24 cellular contexts compared by ENCODE assay signal in genomic region chr20:9161308-9161707, GRCh38.
DNase-seq lines count a peak whose midpoint lies in the region; ATAC-seq and TF ChIP-seq lines count a peak whose summit lies in the region.
"Had no signal": no experiment of that assay in that cellular context is flagged by ENCODE, and none has a peak within 500 bp of the region (broad histone marks: within the 10 kb centered on the region; RNA-seq: fewer than 3 reads in every experiment).

No MANE protein-coding gene starts in this region.

- no peak overlapping the region for H3K14ac ChIP-seq in mesenchymal stem cell (ENCODE audit: low read length in 2 of 2)

- TF ChIP-seq CTCF in SK-N-SH (IDR thresholded peaks at IDR 0.05) (no peak), brain (conservative IDR thresholded peaks at IDR 0.05) (no peak), stomach (IDR thresholded peaks at IDR 0.05) (no peak), A673 (conservative IDR thresholded peaks at IDR 0.05; ENCODE audit: low read depth, low read length) (no peak)

- peaks cover 12 to 21% of the 10 kb centered on the region in 2 experiments; a peak in 3 of 4 replicates for H3K4me1 ChIP-seq in SK-N-SH (ENCODE audit: control insufficient read depth in 1 of 2, insufficient read depth in 2 of 2, low read depth in 1 of 2, low read length in 1 of 2)
- H3K4me1 ChIP-seq in mesenchymal stem cell (ENCODE audit: control insufficient read depth, insufficient read depth, low read depth, low read length): peaks cover 5% of the 10 kb centered on the region
- peaks cover 6 to 35% (median 14%) of the 10 kb centered on the region in 4 donors for H3K4me1 ChIP-seq in stomach
- H3K4me1 ChIP-seq in A673 (ENCODE audit: insufficient read depth, low read length, poor library complexity, severe bottlenecking): peaks cover 18% of the 10 kb centered on the region

- no peaks in the 10 kb centered on the region for H3K27me3 Mint-ChIP-seq in brain
- H3K27me3 Mint-ChIP-seq: activated T-cell treated with anti-CD3 and anti-CD28 coated beads, Interleukin-2, amount 50 U/mL, for 24 hours; IgD-negative memory B cell had no signal

- H3K79me2 ChIP-seq in SK-N-SH (ENCODE audit: insufficient read depth): no peaks in the 10 kb centered on the region; the same call in 1 of the 2 replicates

- no peak overlapping the region for H3K23ac ChIP-seq in mesenchymal stem cell (ENCODE audit: low read length in 2 of 2)

- WGBS in SK-N-SH (ENCODE audit: low lambda C conversion rate): 93% methylated on average over 4 of the region's 4 CpGs
- 95% methylated on average over 4 of the region's 4 CpGs for WGBS in mesenchymal stem cell
- WGBS in stomach, 5 donors: 30 to 47% (median 35%) methylated on average over 4 of the region's 4 CpGs

- H3K9me2 ChIP-seq in SK-N-SH: no peaks in the 10 kb centered on the region

- intact Hi-C loops in stomach (cut with DNase I; ENCODE audit: low total_unique reads) (no loop called here), A673 (cut with micrococcal nuclease; ENCODE audit: unreplicated experiment) (no loop called here)

- H3F3A ChIP-seq in SK-N-SH (replicated peaks; ENCODE audit: insufficient read depth): no peaks in the 10 kb centered on the region

- no peak overlapping the region for H4K91ac ChIP-seq in mesenchymal stem cell (ENCODE audit: low read length)

- no peak overlapping the region; a peak in 1 of 4 replicates for H3K27ac ChIP-seq in SK-N-SH (ENCODE audit: low read depth in 2 of 2, low read length in 1 of 2)
- no peak overlapping the region for H3K27ac ChIP-seq in mesenchymal stem cell (ENCODE audit: low read length, poor library complexity, severe bottlenecking)
- H3K27ac ChIP-seq in stomach: no peak overlapping the region
- no peak overlapping the region for H3K27ac ChIP-seq in A673 (ENCODE audit: low read depth, low read length, poor library complexity, severe bottlenecking)
- H3K27ac ChIP-seq: C4-2B had no signal

- no peak for TF ChIP-seq POLR2A in stomach (IDR thresholded peaks at IDR 0.05)

- DNase-seq in SK-N-SH: no peak
- DNase-seq in mesenchymal stem cell: no peak
- DNase-seq in stomach: peak; percentile 30
- no peak for DNase-seq in A673 (ENCODE audit: low spot score)
- DNase-seq in cerebellar nuclear complex (lab: John Stamatoyannopoulos, UW): no peak
- no peak for DNase-seq in hepatic stellate cell (ENCODE audit: low spot score)
- DNase-seq: ACHN; activated CD4-positive, CD25-positive, alpha-beta regulatory T cell treated with anti-CD3 and anti-CD28 coated beads, Interleukin-2, amount 50 U/mL, for 72 hours; activated naive CD4-positive, alpha-beta T cell; activated T-cell treated with anti-CD3 and anti-CD28 coated beads, Interleukin-2, amount 50 U/mL, for 24 hours; amniotic stem cell; GOT3; MG63; NCI-H1417; NCI-H774; OCI-M1; stimulated activated CD4-positive, alpha-beta T cell treated with anti-CD3 and anti-CD28 coated beads, Interleukin-12 subunit alpha, Interleukin-12 subunit beta, amount 100 ng/mL, for 4 hours; stimulated activated naive CD8-positive, alpha-beta T cell treated with anti-CD3 and anti-CD28 coated beads, Interleukin-15, amount 100 ng/mL, for 72 hours; upper lobe of left lung had no signal

- no peak overlapping the region for H3K4me3 Mint-ChIP-seq in brain
- H3K4me3 Mint-ChIP-seq: activated T-cell treated with anti-CD3 and anti-CD28 coated beads, Interleukin-2, amount 50 U/mL, for 24 hours; dendritic cell treated with granulocyte-macrophage colony-stimulating factor and Interleukin-4, amounts not matched to agents 40 ng/mL and 50 ng/mL, for 4 days; IgD-negative memory B cell; stimulated activated naive CD8-positive, alpha-beta T cell treated with anti-CD3 and anti-CD28 coated beads, Interleukin-15, amount 100 ng/mL, for 72 hours had no signal

- CTCF ChIA-PET in SK-N-SH (lab: Yijun Ruan, JAX): interaction anchor here (0.9 to 1.5 kb wide), 3 partner anchors 19 to 402 kb away, joined by 3 read pairs; no protein-coding TSS in a partner anchor
- CTCF ChIA-PET in A673 (lab: Charles Lee): no interaction called here

- no peak overlapping the region for H2BK15ac ChIP-seq in mesenchymal stem cell (ENCODE audit: low read depth, poor library complexity, severe bottlenecking)

- H3K4ac ChIP-seq in mesenchymal stem cell (ENCODE audit: low read depth in 1 of 2, low read length in 2 of 2): no peak overlapping the region

- H3K36me3 Mint-ChIP-seq in brain: no peaks in the 10 kb centered on the region
- H3K36me3 Mint-ChIP-seq: IgD-negative memory B cell had no signal

- no peak overlapping the region for H2BK12ac ChIP-seq in mesenchymal stem cell (ENCODE audit: low read length in 2 of 2)

- no peak overlapping the region for H3K4me3 ChIP-seq in SK-N-SH (ENCODE audit: low read depth in 2 of 2, low read length in 1 of 2)
- H3K4me3 ChIP-seq in mesenchymal stem cell (ENCODE audit: insufficient read depth in 1 of 2, low read depth in 1 of 2, low read length in 2 of 2): no peak overlapping the region
- H3K4me3 ChIP-seq in stomach: no peak overlapping the region
- no peak overlapping the region for H3K4me3 ChIP-seq in A673 (ENCODE audit: low read depth, low read length, poor library complexity, severe bottlenecking)
- H3K4me3 ChIP-seq: MG63, upper lobe of left lung had no signal

- H3K4me1 Mint-ChIP-seq in brain: peaks cover 37% of the 10 kb centered on the region
- H3K4me1 Mint-ChIP-seq: IgD-negative memory B cell had no signal

- TF ChIP-seq RAD21 in SK-N-SH (IDR thresholded peaks at IDR 0.05; ENCODE audit: low read length): no peak

- no peaks in the 10 kb centered on the region for H3K9me3 ChIP-seq in SK-N-SH
- no peaks in the 10 kb centered on the region for H3K9me3 ChIP-seq in mesenchymal stem cell (ENCODE audit: control insufficient read depth, low read length)
- H3K9me3 ChIP-seq in stomach: no peaks in the 10 kb centered on the region
- H3K9me3 ChIP-seq in A673 (ENCODE audit: low read depth, low read length, poor library complexity, severe bottlenecking): no peaks in the 10 kb centered on the region
- H3K9me3 ChIP-seq: MG63, upper lobe of left lung had no signal

- H3K27me3 ChIP-seq in SK-N-SH (ENCODE audit: insufficient read depth): no peaks in the 10 kb centered on the region
- no peaks in the 10 kb centered on the region for H3K27me3 ChIP-seq in mesenchymal stem cell (ENCODE audit: control insufficient read depth in 1 of 2, insufficient read depth in 1 of 2, low read length in 2 of 2)
- H3K27me3 ChIP-seq in stomach: no peaks in the 10 kb centered on the region
- H3K27me3 ChIP-seq in A673 (replicated peaks; ENCODE audit: insufficient read depth, low read depth, low read length, poor library complexity): no peaks in the 10 kb centered on the region
- H3K27me3 ChIP-seq: MG63, upper lobe of left lung had no signal

- H3K9ac ChIP-seq in SK-N-SH (no peak overlapping the region), mesenchymal stem cell (ENCODE audit: low read length) (peak overlapping the region; percentile 30)

- no TSS peak for BruUV-seq in A673 (replicated peaks; lab: Mats Ljungman, UMichigan)

- no peak overlapping the region for H2AK5ac ChIP-seq in mesenchymal stem cell (ENCODE audit: low read length, severe bottlenecking)

- ATAC-seq in SK-N-SH treated with all-trans-retinoic acid at 6 μM for 48 hours: no peak
- ATAC-seq: stimulated activated naive CD8-positive, alpha-beta T cell treated with anti-CD3 and anti-CD28 coated beads, Interleukin-15, amount 100 ng/mL, for 72 hours had no signal

- H3K79me1 ChIP-seq in mesenchymal stem cell (replicated peaks; ENCODE audit: low read length, poor library complexity, severe bottlenecking): peaks cover 10% of the 10 kb centered on the region

- no peaks in the 10 kb centered on the region for H3K9me3 Mint-ChIP-seq in brain
- H3K9me3 Mint-ChIP-seq: activated T-cell treated with anti-CD3 and anti-CD28 coated beads, Interleukin-2, amount 50 U/mL, for 24 hours; dendritic cell treated with granulocyte-macrophage colony-stimulating factor and Interleukin-4, amounts not matched to agents 40 ng/mL and 50 ng/mL, for 4 days; stimulated activated naive CD8-positive, alpha-beta T cell treated with anti-CD3 and anti-CD28 coated beads, Interleukin-15, amount 100 ng/mL, for 72 hours had no signal

- no peak overlapping the region for H2BK120ac ChIP-seq in mesenchymal stem cell (ENCODE audit: low read depth, low read length)

- H4K20me1 ChIP-seq in SK-N-SH (ENCODE audit: insufficient read depth): no peaks in the 10 kb centered on the region

- H2AFZ ChIP-seq in SK-N-SH (ENCODE audit: low read depth): no peak overlapping the region
- H2AFZ ChIP-seq in mesenchymal stem cell (ENCODE audit: low read depth, low read length): no peak overlapping the region

- no peak overlapping the region for H3K18ac ChIP-seq in mesenchymal stem cell (ENCODE audit: low read depth in 1 of 2, low read length in 2 of 2)

- H3K4me2 ChIP-seq in SK-N-SH: peak overlapping the region; percentile 23; the same call in 1 of the 2 replicates
- H3K4me2 ChIP-seq in mesenchymal stem cell (ENCODE audit: low read length, poor library complexity, severe bottlenecking): no peak overlapping the region

- no peaks in the 10 kb centered on the region for H3K36me3 ChIP-seq in SK-N-SH (replicated peaks in 1 of 2; ENCODE audit: control insufficient read depth in 1 of 2, insufficient read depth in 2 of 2, low read length in 1 of 2)
- H3K36me3 ChIP-seq in mesenchymal stem cell (ENCODE audit: control insufficient read depth in 1 of 2, insufficient read depth in 2 of 2, low read depth in 1 of 2, low read length in 2 of 2): peaks cover 0 to 6% of the 10 kb centered on the region in 2 experiments
- no peaks in the 10 kb centered on the region for H3K36me3 ChIP-seq in stomach
- H3K36me3 ChIP-seq in A673 (ENCODE audit: insufficient read depth, low read length, poor library complexity, severe bottlenecking): no peaks in the 10 kb centered on the region
- H3K36me3 ChIP-seq: MG63, upper lobe of left lung had no signal

- peak overlapping the region in 3 of 5 experiments; percentile 12 to 89 (median 24) for H3K27ac Mint-ChIP-seq in brain
- H3K27ac Mint-ChIP-seq: activated T-cell treated with anti-CD3 and anti-CD28 coated beads, Interleukin-2, amount 50 U/mL, for 24 hours; dendritic cell treated with granulocyte-macrophage colony-stimulating factor and Interleukin-4, amounts not matched to agents 40 ng/mL and 50 ng/mL, for 4 days; IgD-negative memory B cell; stimulated activated naive CD8-positive, alpha-beta T cell treated with anti-CD3 and anti-CD28 coated beads, Interleukin-15, amount 100 ng/mL, for 72 hours had no signal

- H2BK5ac ChIP-seq in mesenchymal stem cell (ENCODE audit: low read depth, low read length, poor library complexity, severe bottlenecking): no peak overlapping the region

- no peak overlapping the region for H4K8ac ChIP-seq in mesenchymal stem cell (ENCODE audit: low read length)

- POLR2A ChIA-PET in SK-N-SH (lab: Yijun Ruan, JAX) (no interaction called here), A673 (lab: Charles Lee; ENCODE audit: low non-redundant PET) (interaction anchor here (0.6 kb wide), 1 partner anchor 93 kb away, joined by 7 read pairs; no protein-coding TSS in a partner anchor)

- TF ChIP-seq EP300 in SK-N-SH (IDR thresholded peaks at IDR 0.05; ENCODE audit: borderline replicate concordance in 1 of 2, low read depth in 1 of 2, low read length in 1 of 2) (no peak), stomach (IDR thresholded peaks at IDR 0.05) (no peak)

TF ChIP-seq in SK-N-SH treated with all-trans-retinoic acid at 6 μM for 48 hours, 23 proteins besides CTCF, POLR2A, EP300 and RAD21 (continues in another document):
- TF ChIP-seq ZFP3 (CRISPR knock-in tag; IDR thresholded peaks at IDR 0.05): no peak
